Comparison of ENCODE assay signal across 9 cellular contexts in genomic region chr6:2848851-2849250, GRCh38. TPM values are rescaled to one million over a fixed set of nuclear protein-coding genes. Genes with fewer than 3 reads are reported as not detected.
DNase-seq lines count a peak whose midpoint lies in the region; ATAC-seq and TF ChIP-seq lines count a peak whose summit lies in the region.
"Had no signal": no experiment of that assay in that cellular context is flagged by ENCODE, and none has a peak within 500 bp of the region (broad histone marks: within the 10 kb centered on the region; RNA-seq: fewer than 3 reads in every experiment).

No MANE protein-coding gene starts in this region.

- H3K4me1 ChIP-seq in gastrocnemius medialis (peaks cover 16% of the 10 kb centered on the region in 2 donors), left ventricle myocardium inferior (peaks cover 31% of the 10 kb centered on the region)

- H3K27me3 ChIP-seq in gastrocnemius medialis (no peaks in the 10 kb centered on the region), left ventricle myocardium inferior (ENCODE audit: low read depth) (no peaks in the 10 kb centered on the region)

- H3K4me3 Mint-ChIP-seq in memory B cell = peak overlapping the region; percentile 75
- H3K4me3 Mint-ChIP-seq: dendritic cell treated with granulocyte-macrophage colony-stimulating factor and Interleukin-4, amounts not matched to agents 40 ng/mL and 50 ng/mL, for 4 days had no signal

- peaks cover 8% of the 10 kb centered on the region for H3K36me3 Mint-ChIP-seq in memory B cell

- no peaks in the 10 kb centered on the region for H3K9me3 ChIP-seq in gastrocnemius medialis
- H3K9me3 ChIP-seq in left ventricle myocardium inferior (replicated peaks) = no peaks in the 10 kb centered on the region

- TF ChIP-seq POLR2A in gastrocnemius medialis (IDR thresholded peaks at IDR 0.05) (no peak), GM18505 (IDR thresholded peaks at IDR 0.05; ENCODE audit: borderline replicate concordance, extremely low read depth, insufficient read depth, insufficient read length) (no peak)

- intact Hi-C loops in gastrocnemius medialis (cut with DNase I; ENCODE audit: low total_unique reads) = loop anchor here (10.0 kb wide), 1 partner anchor 1066 kb away; no protein-coding TSS in a partner anchor
- intact Hi-C loops in left ventricle myocardium inferior (cut with micrococcal nuclease) = loop anchor here (5.0 kb wide), 1 partner anchor 83 kb away; no protein-coding TSS in a partner anchor

- H3K36me3 ChIP-seq in gastrocnemius medialis = no peaks in the 10 kb centered on the region
- no peaks in the 10 kb centered on the region for H3K36me3 ChIP-seq in left ventricle myocardium inferior

- peak overlapping the region; percentile 94 for H3K27ac Mint-ChIP-seq in memory B cell
- H3K27ac Mint-ChIP-seq: dendritic cell treated with granulocyte-macrophage colony-stimulating factor and Interleukin-4, amounts not matched to agents 40 ng/mL and 50 ng/mL, for 4 days had no signal

- TF ChIP-seq CTCF in gastrocnemius medialis (IDR thresholded peaks at IDR 0.05 in 4 of 5, conservative IDR thresholded peaks at IDR 0.05 in 1 of 5) (no peak), left ventricle myocardium inferior (IDR thresholded peaks at IDR 0.05; ENCODE audit: borderline replicate concordance) (no peak)

- in situ Hi-C loops in gastrocnemius medialis (cut with MboI; ENCODE audit: low sequenced_read_pairs in 4 of 4) = loop anchor here (5.0 to 25.0 kb wide), 5 partner anchors 54 to 216 kb away; partner anchors contain the start of gene RIPK1 (in 3 of the 4)

- ATAC-seq in memory B cell (ENCODE audit: low read depth) (peak; percentile 79), gastrocnemius medialis (no peak), GM18505 (IDR thresholded peaks at IDR 0.05; ENCODE audit: unreplicated experiment) (no peak)

- no peak overlapping the region for H3K27ac ChIP-seq in gastrocnemius medialis
- H3K27ac ChIP-seq in left ventricle myocardium inferior (replicated peaks) = no peak overlapping the region

- H3K9me3 Mint-ChIP-seq in memory B cell = peaks cover 7% of the 10 kb centered on the region
- H3K9me3 Mint-ChIP-seq: dendritic cell treated with granulocyte-macrophage colony-stimulating factor and Interleukin-4, amounts not matched to agents 40 ng/mL and 50 ng/mL, for 4 days had no signal

- no peaks in the 10 kb centered on the region for H3K27me3 Mint-ChIP-seq in memory B cell
- H3K27me3 Mint-ChIP-seq: dendritic cell treated with granulocyte-macrophage colony-stimulating factor and Interleukin-4, amounts not matched to agents 40 ng/mL and 50 ng/mL, for 4 days had no signal

- H3K4me1 Mint-ChIP-seq in memory B cell = peaks cover 25% of the 10 kb centered on the region

- H3K4me3 ChIP-seq in gastrocnemius medialis (no peak overlapping the region), left ventricle myocardium inferior (no peak overlapping the region)

- DNase-seq in CD1c-positive myeloid dendritic cell (ENCODE audit: extremely low spot score) (peak; percentile 21), NAMALWA (ENCODE audit: low spot score) (peak; percentile 52), activated T-cell treated with anti-CD3 and anti-CD28 coated beads for 4 hours (peak; percentile 63), memory B cell (ENCODE audit: low spot score in 2 of 2) (peak in 1 of 2 donors; percentile 39), GM19238 (ENCODE audit: insufficient read length, low spot score) (no peak), gastrocnemius medialis (no peak), left ventricle myocardium inferior (no peak)

RNA-seq across cellular contexts. Expression of gene SERPINB1, which starts 7.2 kb away (rescaled TPM):
- total RNA-seq in gastrocnemius medialis (10 to 100 TPM; 14.0 to 29.9 (median 24.9) TPM), left ventricle myocardium inferior (23.4 TPM)

RNA-seq across cellular contexts. Expression of gene SERPINB9, which starts 54.3 kb away (rescaled TPM):
- total RNA-seq in gastrocnemius medialis (1 to 10 TPM; 1.0 to 2.1 (median 1.6) TPM), left ventricle myocardium inferior (3.5 TPM)

Comparison
In these comparisons a context has a peak if more than half of its experiments do, and no peak if none do; other contexts are left out.
1. DNase-seq: peak in CD1c-positive myeloid dendritic cell (single experiment), NAMALWA (single experiment) and activated T-cell treated with anti-CD3 and anti-CD28 coated beads for 4 hours (single experiment); none in GM19238 (single experiment), gastrocnemius medialis (0 of 2) and left ventricle myocardium inferior (single experiment).